Comparison of ENCODE assay signal across 25 cellular contexts in genomic region chr3:53629396-53629711, GRCh38.
"Had no signal": no experiment of that assay in that cellular context is flagged by ENCODE, and none has a peak within 500 bp of the region (broad histone marks: within the 10 kb centered on the region; RNA-seq: fewer than 3 reads in every experiment).

No MANE protein-coding gene starts in this region.

- H3K36me3 ChIP-seq: left ventricle myocardium inferior, neutrophil, ovary, right atrium auricular region, thyroid gland, WERI-Rb-1 had no signal

- H3K4me3 ChIP-seq: body of pancreas, left ventricle myocardium inferior, ovary, psoas muscle, right atrium auricular region, thyroid gland had no signal

- H3K9me3 ChIP-seq: body of pancreas, neutrophil, ovary, psoas muscle, thyroid gland had no signal

- H3K27ac ChIP-seq: left ventricle myocardium inferior, neutrophil, ovary, psoas muscle, right atrium auricular region, WERI-Rb-1 had no signal

- ATAC-seq: activated CD8-positive, alpha-beta memory T cell treated with anti-CD3 and anti-CD28 coated beads, Interleukin-2, amount 10 ng/mL, durations not matched to agents 7 days and 5 days; activated CD8-positive, alpha-beta T cell treated with anti-CD3 and anti-CD28 coated beads for 36 hours; body of pancreas; esophagus mucosa; psoas muscle; T-cell had no signal

- H3K9me3 Mint-ChIP-seq: activated CD4-positive, alpha-beta T cell treated with anti-CD3 and anti-CD28 coated beads, Interleukin-2, amount 10 ng/mL, durations not matched to agents 7 days and 5 days; activated CD8-positive, alpha-beta T cell treated with anti-CD3 and anti-CD28 coated beads for 36 hours; activated naive CD4-positive, alpha-beta T cell treated with anti-CD3 and anti-CD28 coated beads, Interleukin-2, amount 50 U/mL, for 24 hours; T-cell had no signal

- H3K4me1 Mint-ChIP-seq: activated CD4-positive, alpha-beta T cell treated with anti-CD3 and anti-CD28 coated beads, Interleukin-2, amount 10 ng/mL, durations not matched to agents 7 days and 5 days; activated CD8-positive, alpha-beta memory T cell treated with anti-CD3 and anti-CD28 coated beads, Interleukin-2, amount 10 ng/mL, durations not matched to agents 7 days and 5 days; activated naive CD4-positive, alpha-beta T cell treated with anti-CD3 and anti-CD28 coated beads, Interleukin-2, amount 50 U/mL, for 24 hours; T-cell had no signal

- DNase-seq: activated CD4-positive, alpha-beta T cell treated with anti-CD3 and anti-CD28 coated beads, Interleukin-2, amount 10 ng/mL, durations not matched to agents 7 days and 5 days; activated CD4-positive, CD25-positive, alpha-beta regulatory T cell treated with anti-CD3 and anti-CD28 coated beads, Interleukin-2, amount 50 U/mL, for 72 hours; activated CD8-positive, alpha-beta memory T cell treated with anti-CD3 and anti-CD28 coated beads, Interleukin-2, amount 10 ng/mL, durations not matched to agents 7 days and 5 days; activated CD8-positive, alpha-beta T cell treated with anti-CD3 and anti-CD28 coated beads for 36 hours; activated gamma-delta T cell treated with Interleukin-2 at 50 U/mL for 16 hours; anterior cingulate cortex; body of pancreas; central memory CD4-positive, alpha-beta T cell; effector memory CD4-positive, alpha-beta T cell; glutamatergic neuron; hippocampal formation; left ventricle myocardium inferior; ovary; psoas muscle; stimulated activated CD4-positive, alpha-beta T cell treated with anti-CD3 and anti-CD28 coated beads, Interleukin-4, amount 100 ng/mL, for 24 hours; stimulated activated naive CD4-positive, alpha-beta T cell treated with Interleukin-2 at 50 U/mL for 16 hours; substantia nigra; T-cell; thyroid gland; WERI-Rb-1 had no signal

- H3K27me3 ChIP-seq: body of pancreas, ovary, right atrium auricular region, thyroid gland had no signal

- H3K27ac Mint-ChIP-seq: activated CD4-positive, alpha-beta T cell treated with anti-CD3 and anti-CD28 coated beads, Interleukin-2, amount 10 ng/mL, durations not matched to agents 7 days and 5 days; activated CD8-positive, alpha-beta memory T cell treated with anti-CD3 and anti-CD28 coated beads, Interleukin-2, amount 10 ng/mL, durations not matched to agents 7 days and 5 days; activated CD8-positive, alpha-beta T cell treated with anti-CD3 and anti-CD28 coated beads for 36 hours; activated naive CD4-positive, alpha-beta T cell treated with anti-CD3 and anti-CD28 coated beads, Interleukin-2, amount 50 U/mL, for 24 hours; T-cell; T-helper 2 cell treated with Interferon-gamma antibody and Interleukin-4, amounts not matched to agents 5 μg/mL and 100 μg/mL, for 36 hours had no signal

- H3K36me3 Mint-ChIP-seq: activated CD8-positive, alpha-beta memory T cell treated with anti-CD3 and anti-CD28 coated beads, Interleukin-2, amount 10 ng/mL, durations not matched to agents 7 days and 5 days; activated naive CD4-positive, alpha-beta T cell treated with anti-CD3 and anti-CD28 coated beads, Interleukin-2, amount 50 U/mL, for 24 hours; T-cell had no signal

- H3K4me1 ChIP-seq: left ventricle myocardium inferior, psoas muscle, right atrium auricular region had no signal

- H3K4me3 Mint-ChIP-seq: activated CD4-positive, alpha-beta T cell treated with anti-CD3 and anti-CD28 coated beads, Interleukin-2, amount 10 ng/mL, durations not matched to agents 7 days and 5 days; activated CD8-positive, alpha-beta memory T cell treated with anti-CD3 and anti-CD28 coated beads, Interleukin-2, amount 10 ng/mL, durations not matched to agents 7 days and 5 days; activated CD8-positive, alpha-beta T cell treated with anti-CD3 and anti-CD28 coated beads for 36 hours; activated naive CD4-positive, alpha-beta T cell treated with anti-CD3 and anti-CD28 coated beads, Interleukin-2, amount 50 U/mL, for 24 hours; T-cell; T-helper 2 cell treated with Interferon-gamma antibody and Interleukin-4, amounts not matched to agents 5 μg/mL and 100 μg/mL, for 36 hours had no signal
